Comparison of ENCODE assay signal across 8 cellular contexts in genomic region chr12:31317471-31318397, GRCh38. TPM values are rescaled to one million over a fixed set of nuclear protein-coding genes. Genes with fewer than 3 reads are reported as not detected.
DNase-seq lines count a peak whose midpoint lies in the region; ATAC-seq and TF ChIP-seq lines count a peak whose summit lies in the region.

No MANE protein-coding gene starts in this region.

- H3K27me3 ChIP-seq in OCI-LY3 (ENCODE audit: low read depth, low read length) (no peaks in the 10 kb centered on the region), endocrine pancreas (ENCODE audit: control insufficient read depth, insufficient read depth, low read length) (no peaks in the 10 kb centered on the region), neural progenitor cell (no peaks in the 10 kb centered on the region)

- H3K4me1 ChIP-seq in OCI-LY3 (ENCODE audit: low read length) = peaks cover 70% of the 10 kb centered on the region
- peaks cover 26% of the 10 kb centered on the region for H3K4me1 ChIP-seq in endocrine pancreas (ENCODE audit: control insufficient read depth, insufficient read depth, low read length)
- H3K4me1 ChIP-seq in neural progenitor cell = peaks cover 65% of the 10 kb centered on the region

- H2AFZ ChIP-seq in OCI-LY3 (ENCODE audit: low read depth, low read length) (no peak overlapping the region), neural progenitor cell (replicated peaks) (no peak overlapping the region)

- H3K4me3 ChIP-seq in OCI-LY3 (ENCODE audit: low read length) (peak overlapping the region; percentile 94), endocrine pancreas (ENCODE audit: control insufficient read depth, insufficient read depth, low read length) (peak overlapping the region; percentile 95), neural progenitor cell (peak overlapping the region; percentile 24)

- H3K4me3 Mint-ChIP-seq in neural progenitor cell = no peak overlapping the region

- H3K9ac ChIP-seq in OCI-LY3 (ENCODE audit: low read length) (peak overlapping the region; percentile 98), endocrine pancreas (ENCODE audit: control insufficient read depth, insufficient read depth, low read length) (peak overlapping the region; percentile 17), neural progenitor cell (no peak overlapping the region)

- H3K36me3 Mint-ChIP-seq in neural progenitor cell = peaks cover 31% of the 10 kb centered on the region

- DNase-seq in NOMO-1 treated with DMSO at 0.1 percent for 48 hours (lab: John Stamatoyannopoulos, UW; ENCODE audit: unreplicated experiment) = peak; percentile 4
- DNase-seq in NOMO-1 treated with dmso at 0.1 percent for 144 hours (lab: John Stamatoyannopoulos, UW; ENCODE audit: unreplicated experiment) = no peak
- DNase-seq in neural progenitor cell (ENCODE audit: low spot score) = peak; percentile 27
- no peak for DNase-seq in GM13977 (ENCODE audit: low spot score)
- no peak for DNase-seq in NCI-H524 treated with DMSO at 0.1 percent for 48 hours (lab: John Stamatoyannopoulos, UW)

- peaks cover 40% of the 10 kb centered on the region for H3K4me1 Mint-ChIP-seq in neural progenitor cell

- peaks cover 29% of the 10 kb centered on the region for H3K9me3 Mint-ChIP-seq in neural progenitor cell

- H4K20me1 ChIP-seq in OCI-LY3 (ENCODE audit: insufficient read depth, low read length) (peaks cover 99% of the 10 kb centered on the region), neural progenitor cell (ENCODE audit: low read depth) (peaks cover 99% of the 10 kb centered on the region)

- no peak overlapping the region for H3K27ac Mint-ChIP-seq in neural progenitor cell

- in situ Hi-C loops in GM13977 (cut with MboI; ENCODE audit: low pct_unique_long_range_greater_than_20kb, low sequenced_read_pairs, unreplicated experiment) = no loop called here

- H3K36me3 ChIP-seq in OCI-LY3 (replicated peaks; ENCODE audit: low read depth, low read length) = peaks cover 17% of the 10 kb centered on the region
- no peaks in the 10 kb centered on the region for H3K36me3 ChIP-seq in endocrine pancreas (ENCODE audit: control insufficient read depth, insufficient read depth, low read length)
- H3K36me3 ChIP-seq in neural progenitor cell = peaks cover 4% of the 10 kb centered on the region

- no peaks in the 10 kb centered on the region for H3K9me3 ChIP-seq in OCI-LY3 (ENCODE audit: insufficient read depth, low read length)
- no peaks in the 10 kb centered on the region for H3K9me3 ChIP-seq in endocrine pancreas (ENCODE audit: control insufficient read depth, low read length)
- no peaks in the 10 kb centered on the region for H3K9me3 ChIP-seq in neural progenitor cell (ENCODE audit: low read depth)

- TF ChIP-seq CTCF in OCI-LY3 (IDR thresholded peaks at IDR 0.05; ENCODE audit: low read depth, low read length) (no peak), neural progenitor cell (IDR thresholded peaks at IDR 0.05) (no peak), GM13977 (IDR thresholded peaks at IDR 0.05; ENCODE audit: extremely low read depth, insufficient read depth, missing control alignments) (no peak)

- H3K27ac ChIP-seq in OCI-LY3 (ENCODE audit: low read length) (peak overlapping the region; percentile 84), neural progenitor cell (peak overlapping the region; percentile 61)

- H3K79me2 ChIP-seq in OCI-LY3 (ENCODE audit: low read length) (peaks cover 100% of the 10 kb centered on the region), neural progenitor cell (ENCODE audit: low read depth) (peaks cover 100% of the 10 kb centered on the region)

- ATAC-seq in GM21360 (IDR thresholded peaks at IDR 0.05; ENCODE audit: unreplicated experiment) = no peak

- H3K4me2 ChIP-seq in OCI-LY3 (ENCODE audit: low read length) (peak overlapping the region; percentile 90), neural progenitor cell (peak overlapping the region; percentile 90)

- H3F3A ChIP-seq in neural progenitor cell (ENCODE audit: low read depth) = peaks cover 21% of the 10 kb centered on the region

- H3K27me3 Mint-ChIP-seq in neural progenitor cell (ENCODE audit: insufficient read depth, low read depth) = peaks cover 5% of the 10 kb centered on the region

RNA-seq across cellular contexts. Expression of gene SINHCAF, which starts 8.2 kb away (rescaled TPM):
- 432 and 1,260 TPM in 2 replicates for total RNA-seq in neural progenitor cell (ENCODE audit: low replicate concordance)

Comparison
In these comparisons a context has a peak if more than half of its experiments do, and no peak if none do; other contexts are left out.
1. DNase-seq: peak in NOMO-1 treated with DMSO at 0.1 percent for 48 hours (single experiment) and neural progenitor cell (single experiment); none in NOMO-1 treated with dmso at 0.1 percent for 144 hours (single experiment), GM13977 (single experiment) and NCI-H524 treated with DMSO at 0.1 percent for 48 hours (single experiment).
2. H3K4me3 ChIP-seq: peak in every context shown above with its lines; median percentile 95 in endocrine pancreas; 94 in OCI-LY3; 24 in neural progenitor cell.